Comparison of ENCODE assay signal across 10 cellular contexts in genomic region chr2:25821225-25822056, GRCh38. TPM values are rescaled to one million over a fixed set of nuclear protein-coding genes. Genes with fewer than 3 reads are reported as not detected.
DNase-seq lines count a peak whose midpoint lies in the region; ATAC-seq lines count a peak whose summit lies in the region.
"Had no signal": no experiment of that assay in that cellular context is flagged by ENCODE, and none has a peak within 500 bp of the region (broad histone marks: within the 10 kb centered on the region; RNA-seq: fewer than 3 reads in every experiment).

No MANE protein-coding gene starts in this region.

- no peak for ATAC-seq in stimulated activated memory B cell treated with anti-CD40 and anti-IgM and Interleukin-4, amounts not matched to agents 10 μg/mL and 1 μg/mL and 100 μg/mL, for 72 hours
- no peak for ATAC-seq in GM21447 (IDR thresholded peaks at IDR 0.05; ENCODE audit: unreplicated experiment)

- H3K9me3 Mint-ChIP-seq in activated CD4-positive, alpha-beta T cell treated with anti-CD3 and anti-CD28 coated beads, Interleukin-2, amount 10 ng/mL, durations not matched to agents 24 days and 14 days: peaks cover 5% of the 10 kb centered on the region
- no peaks in the 10 kb centered on the region for H3K9me3 Mint-ChIP-seq in stimulated activated memory B cell treated with anti-CD40 and anti-IgM and Interleukin-4, amounts not matched to agents 10 μg/mL and 1 μg/mL and 100 μg/mL, for 72 hours

- H3K4me1 Mint-ChIP-seq in activated CD4-positive, alpha-beta T cell treated with anti-CD3 and anti-CD28 coated beads, Interleukin-2, amount 10 ng/mL, durations not matched to agents 24 days and 14 days: peaks cover 66% of the 10 kb centered on the region
- peaks cover 55% of the 10 kb centered on the region for H3K4me1 Mint-ChIP-seq in stimulated activated memory B cell treated with anti-CD40 and anti-IgM and Interleukin-4, amounts not matched to agents 10 μg/mL and 1 μg/mL and 100 μg/mL, for 72 hours

- intact Hi-C loops in activated CD4-positive, alpha-beta T cell treated with anti-CD3 and anti-CD28 coated beads, Interleukin-2, amount 10 ng/mL, durations not matched to agents 24 days and 14 days (cut with micrococcal nuclease): loop anchor here (1.0 kb wide), 1 partner anchor 10 kb away; no protein-coding TSS in a partner anchor

- no peaks in the 10 kb centered on the region for H3K27me3 Mint-ChIP-seq in activated CD4-positive, alpha-beta T cell treated with anti-CD3 and anti-CD28 coated beads, Interleukin-2, amount 10 ng/mL, durations not matched to agents 24 days and 14 days
- H3K27me3 Mint-ChIP-seq in stimulated activated memory B cell treated with anti-CD40 and anti-IgM and Interleukin-4, amounts not matched to agents 10 μg/mL and 1 μg/mL and 100 μg/mL, for 72 hours: no peaks in the 10 kb centered on the region

- DNase-seq in activated CD4-positive, alpha-beta T cell treated with anti-CD3 and anti-CD28 coated beads, Interleukin-2, amount 10 ng/mL, durations not matched to agents 24 days and 14 days: peak; percentile 48
- no peak for DNase-seq in activated CD4-positive, alpha-beta T cell treated with anti-CD3 and anti-CD28 coated beads for 48 hours
- DNase-seq in SW480 (ENCODE audit: low spot score) (peak; percentile 30), epithelial cell of prostate (ENCODE audit: low read depth, low spot score) (no peak), AG08395 (ENCODE audit: low spot score) (no peak), kidney tubule cell (ENCODE audit: low spot score) (no peak)
- DNase-seq: RPMI8226 had no signal

- H3K36me3 Mint-ChIP-seq in activated CD4-positive, alpha-beta T cell treated with anti-CD3 and anti-CD28 coated beads, Interleukin-2, amount 10 ng/mL, durations not matched to agents 24 days and 14 days (ENCODE audit: low read depth): peaks cover 28% of the 10 kb centered on the region
- H3K36me3 Mint-ChIP-seq in stimulated activated memory B cell treated with anti-CD40 and anti-IgM and Interleukin-4, amounts not matched to agents 10 μg/mL and 1 μg/mL and 100 μg/mL, for 72 hours: peaks cover 15% of the 10 kb centered on the region

- H3K27ac Mint-ChIP-seq in activated CD4-positive, alpha-beta T cell treated with anti-CD3 and anti-CD28 coated beads, Interleukin-2, amount 10 ng/mL, durations not matched to agents 24 days and 14 days: peak overlapping the region; percentile 79
- peak overlapping the region; percentile 83 for H3K27ac Mint-ChIP-seq in stimulated activated memory B cell treated with anti-CD40 and anti-IgM and Interleukin-4, amounts not matched to agents 10 μg/mL and 1 μg/mL and 100 μg/mL, for 72 hours

- peak overlapping the region; percentile 82 for H3K4me3 Mint-ChIP-seq in activated CD4-positive, alpha-beta T cell treated with anti-CD3 and anti-CD28 coated beads, Interleukin-2, amount 10 ng/mL, durations not matched to agents 24 days and 14 days
- H3K4me3 Mint-ChIP-seq in stimulated activated memory B cell treated with anti-CD40 and anti-IgM and Interleukin-4, amounts not matched to agents 10 μg/mL and 1 μg/mL and 100 μg/mL, for 72 hours: peak overlapping the region; percentile 69

- peak overlapping the region; percentile 48 for H3K27ac ChIP-seq in epithelial cell of prostate
- H3K27ac ChIP-seq: pancreas had no signal

RNA-seq across cellular contexts. Expression of gene ASXL2, which starts 56.8 kb away (rescaled TPM):
- 57.1 and 57.4 TPM in 2 replicates for total RNA-seq in activated CD4-positive, alpha-beta T cell treated with anti-CD3 and anti-CD28 coated beads, Interleukin-2, amount 10 ng/mL, durations not matched to agents 24 days and 14 days

Comparison
In these comparisons a context has a peak if more than half of its experiments do, and no peak if none do; other contexts are left out.
1. DNase-seq: peak in activated CD4-positive, alpha-beta T cell treated with anti-CD3 and anti-CD28 coated beads, Interleukin-2, amount 10 ng/mL, durations not matched to agents 24 days and 14 days (single experiment) and SW480 (single experiment); none in activated CD4-positive, alpha-beta T cell treated with anti-CD3 and anti-CD28 coated beads for 48 hours (single experiment), epithelial cell of prostate (single experiment), AG08395 (single experiment) and kidney tubule cell (single experiment).